In genomic region chr2:44304258-44304657, GRCh38 we compare ENCODE assay signal across 27 cellular contexts. TPM values are rescaled to one million over a fixed set of nuclear protein-coding genes. Genes with fewer than 3 reads are reported as not detected.
"Had no signal": no experiment of that assay in that cellular context is flagged by ENCODE, and none has a peak within 500 bp of the region (broad histone marks: within the 10 kb centered on the region; RNA-seq: fewer than 3 reads in every experiment).

No MANE protein-coding gene starts in this region.

- H3K9ac ChIP-seq: parathyroid adenoma had no signal

- H3K4me3 ChIP-seq: heart right ventricle, hepatocyte, lower lobe of right lung, psoas muscle, right atrium auricular region, skin epidermis, stomach, testis, thyroid gland, transverse colon, upper lobe of left lung had no signal

- ATAC-seq: left ventricle myocardium superior; lower lobe of right lung; naive thymus-derived CD8-positive, alpha-beta T cell; sciatic nerve; stimulated activated naive B cell treated with anti-CD40 and anti-IgM and Interleukin-4, amounts not matched to agents 10 μg/mL and 1 μg/mL and 100 μg/mL, for 72 hours; stimulated activated naive CD8-positive, alpha-beta T cell treated with anti-CD3 and anti-CD28 coated beads, Interleukin-15, Interleukin-2, amounts not matched to agents 100 U/mL and 50 U/mL, for 24 hours had no signal

- H3K27me3 ChIP-seq: heart right ventricle, right atrium auricular region, stomach, testis, thyroid gland, transverse colon, upper lobe of left lung had no signal

- H3K27ac ChIP-seq: heart right ventricle, hepatocyte, lower lobe of right lung, parathyroid adenoma, psoas muscle, skin epidermis, stomach, testis, thyroid gland, transverse colon, upper lobe of left lung had no signal

- DNase-seq: heart right ventricle; islet precursor cell; left ventricle myocardium superior; lower lobe of right lung; mammary epithelial cell; mesenchymal stem cell; naive thymus-derived CD8-positive, alpha-beta T cell; nucleus accumbens; psoas muscle; stimulated activated CD4-positive, alpha-beta T cell treated with anti-CD3 and anti-CD28 coated beads, Interleukin-12 subunit alpha, Interleukin-12 subunit beta, amount 100 ng/mL, for 4 hours; stimulated activated CD4-positive, alpha-beta T cell treated with anti-CD3 and anti-CD28 coated beads, Interleukin-15, amount 100 ng/mL, for 24 hours; stimulated activated CD4-positive, alpha-beta T cell treated with anti-CD3 and anti-CD28 coated beads, Interleukin-2, amount 100 ng/mL, for 24 hours; stimulated activated CD4-positive, alpha-beta T cell treated with anti-CD3 and anti-CD28 coated beads, Interleukin-4, amount 100 ng/mL, for 1 hour; stimulated activated naive B cell treated with anti-CD40 and anti-IgM and Interleukin-4, amounts not matched to agents 10 μg/mL and 1 μg/mL and 100 μg/mL, for 72 hours; stimulated activated naive CD8-positive, alpha-beta T cell treated with anti-CD3 and anti-CD28 coated beads, Interleukin-15, Interleukin-2, amounts not matched to agents 100 U/mL and 50 U/mL, for 24 hours; stomach; testis; thyroid gland; transverse colon; upper lobe of left lung had no signal

- H3K36me3 ChIP-seq: heart right ventricle, lower lobe of right lung, right atrium auricular region, stomach, thyroid gland, upper lobe of left lung had no signal

- H3K4me2 ChIP-seq: hepatocyte had no signal

- H3K4me1 ChIP-seq: heart right ventricle, lower lobe of right lung, parathyroid adenoma, psoas muscle, stomach, testis, thyroid gland, transverse colon, upper lobe of left lung had no signal

- H3K79me2 ChIP-seq: hepatocyte, parathyroid adenoma had no signal

- H3K9me3 ChIP-seq: lower lobe of right lung, psoas muscle, testis, thyroid gland had no signal

- H2AFZ ChIP-seq: hepatocyte, parathyroid adenoma had no signal

RNA-seq across cellular contexts. Expression of gene SLC3A1, which starts 29.0 kb away (rescaled TPM):
- total RNA-seq: left ventricle myocardium superior, lower lobe of right lung, mammary epithelial cell, neural crest cell, osteocyte, right atrium auricular region, thyroid gland had no signal
- polyA plus RNA-seq: mammary epithelial cell had no signal
